Comparison of ENCODE assay signal across 8 cellular contexts in the genomic region with DNA sequence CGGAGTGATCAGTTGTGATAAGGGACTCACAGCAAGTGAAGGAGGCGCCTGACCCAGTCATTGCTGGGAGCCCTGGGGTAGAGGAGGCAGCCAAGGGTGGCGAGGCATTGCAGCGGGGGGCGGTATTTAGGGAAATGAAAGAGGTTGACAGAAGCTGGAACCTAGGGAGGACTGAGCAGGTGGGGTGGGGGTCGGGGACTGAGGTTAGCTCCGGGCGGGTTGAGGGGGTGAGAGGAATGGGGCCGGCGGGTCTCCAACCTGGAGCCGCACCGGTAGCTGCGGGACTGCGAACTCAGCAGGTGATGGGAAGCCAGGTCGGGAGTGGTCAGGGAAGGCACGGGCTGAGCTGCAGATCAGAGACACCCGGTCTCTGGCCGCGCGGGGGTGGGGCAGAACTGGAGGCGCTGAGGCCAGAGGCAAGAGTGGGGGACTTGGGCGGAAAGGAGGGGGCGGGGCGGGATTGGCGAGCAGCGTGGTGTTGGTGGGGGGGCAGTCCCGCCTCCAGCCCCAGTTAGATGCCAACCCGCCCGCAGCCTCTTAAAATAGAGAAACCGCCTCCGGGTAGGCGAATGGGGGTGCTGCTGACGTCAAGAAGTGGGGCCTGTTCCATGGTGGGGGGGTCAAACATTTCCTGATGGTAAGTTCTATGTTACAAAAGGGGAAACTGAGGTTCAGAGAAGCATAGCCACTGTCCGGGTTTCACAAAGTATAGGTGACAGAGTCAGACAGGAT. TPM values are rescaled to one million over a fixed set of nuclear protein-coding genes. Genes with fewer than 3 reads are reported as not detected.
DNase-seq lines count a peak whose midpoint lies in the region; ATAC-seq and TF ChIP-seq lines count a peak whose summit lies in the region.

No MANE protein-coding gene starts in this region.

- TF ChIP-seq CTCF in WTC11 (IDR thresholded peaks at IDR 0.05) (no peak), fibroblast of villous mesenchyme (IDR thresholded peaks at IDR 0.05; ENCODE audit: insufficient read depth, low read depth, low read length) (no peak)

- H3K27me3 Mint-ChIP-seq in activated CD4-positive, alpha-beta T cell treated with anti-CD3 and anti-CD28 coated beads for 36 hours: no peaks in the 10 kb centered on the region
- peaks cover 19% of the 10 kb centered on the region for H3K27me3 Mint-ChIP-seq in WTC11 (ENCODE audit: low read depth)

- peak; percentile 63 for DNase-seq in activated CD4-positive, alpha-beta T cell treated with anti-CD3 and anti-CD28 coated beads for 36 hours
- DNase-seq in activated CD4-positive, alpha-beta T cell treated with anti-CD3 and anti-CD28 coated beads for 1 hour: no peak
- DNase-seq in WTC11 (ENCODE audit: low spot score) (peak; percentile 50), fibroblast of villous mesenchyme (ENCODE audit: low read depth) (no peak), inferior parietal cortex (ENCODE audit: extremely low spot score) (no peak), HK-2 (ENCODE audit: unreplicated experiment) (no peak)

- ATAC-seq in activated CD4-positive, alpha-beta T cell treated with anti-CD3 and anti-CD28 coated beads for 36 hours: peak; percentile 36
- peak; percentile 51 for ATAC-seq in HG03045 (IDR thresholded peaks at IDR 0.05; ENCODE audit: unreplicated experiment)
- ATAC-seq in WTC11: peak; percentile 10

- POLR2A ChIA-PET in activated CD4-positive, alpha-beta T cell treated with anti-CD3 and anti-CD28 coated beads for 36 hours (lab: Charles Lee): no interaction called here
- POLR2A ChIA-PET in WTC11 (lab: Charles Lee): interaction anchor here (0.6 kb wide), 1 partner anchor 333 kb away, joined by 3 read pairs; no protein-coding TSS in a partner anchor

- H3K27me3 ChIP-seq in thymus (ENCODE audit: control insufficient read depth, insufficient read depth): peaks cover 15% of the 10 kb centered on the region

- H3K9me3 Mint-ChIP-seq in activated CD4-positive, alpha-beta T cell treated with anti-CD3 and anti-CD28 coated beads for 36 hours (ENCODE audit: low read depth): no peaks in the 10 kb centered on the region
- no peaks in the 10 kb centered on the region for H3K9me3 Mint-ChIP-seq in WTC11

- CTCF ChIA-PET in activated CD4-positive, alpha-beta T cell treated with anti-CD3 and anti-CD28 coated beads for 36 hours (lab: Charles Lee): interaction anchor here (0.6 to 1.2 kb wide), 4 partner anchors 11 to 240 kb away, joined by 3 to 5 read pairs (median 4); partner anchors contain the start of genes IL12RB1 and RPL18A
- CTCF ChIA-PET in WTC11 (lab: Charles Lee): interaction anchor here (1.1 to 2.5 kb wide), 4 partner anchors 12 to 230 kb away, joined by 3 to 26 read pairs (median 6); no protein-coding TSS in a partner anchor

- H3K9me3 ChIP-seq in thymus (ENCODE audit: control insufficient read depth): no peaks in the 10 kb centered on the region

- intact Hi-C loops in activated CD4-positive, alpha-beta T cell treated with anti-CD3 and anti-CD28 coated beads for 36 hours (cut with DNase I, micrococcal nuclease): no loop called here

- peak overlapping the region; percentile 52 for H3K27ac ChIP-seq in thymus (ENCODE audit: low read depth)

- H3K36me3 ChIP-seq in thymus (ENCODE audit: control insufficient read depth, insufficient read depth): no peaks in the 10 kb centered on the region

- 4% methylated on average over 34 of the region's 34 CpGs for WGBS in thymus

- no peaks in the 10 kb centered on the region for H3K36me3 Mint-ChIP-seq in activated CD4-positive, alpha-beta T cell treated with anti-CD3 and anti-CD28 coated beads for 36 hours (ENCODE audit: low read depth)
- H3K36me3 Mint-ChIP-seq in WTC11: no peaks in the 10 kb centered on the region

- H3K4me3 ChIP-seq in fibroblast of villous mesenchyme (ENCODE audit: low read depth, low read length): peak overlapping the region; percentile 3
- H3K4me3 ChIP-seq in thymus (ENCODE audit: low read length): peak overlapping the region; percentile 29

- H3K4me3 Mint-ChIP-seq in activated CD4-positive, alpha-beta T cell treated with anti-CD3 and anti-CD28 coated beads for 36 hours: peak overlapping the region; percentile 81
- peak overlapping the region; percentile 74 for H3K4me3 Mint-ChIP-seq in WTC11

- peak overlapping the region; percentile 39 for H3K27ac Mint-ChIP-seq in activated CD4-positive, alpha-beta T cell treated with anti-CD3 and anti-CD28 coated beads for 36 hours
- no peak overlapping the region for H3K27ac Mint-ChIP-seq in WTC11

- H3K4me1 ChIP-seq in thymus (ENCODE audit: control insufficient read depth, insufficient read depth, low read length): peaks cover 18% of the 10 kb centered on the region

- H3K4me1 Mint-ChIP-seq in activated CD4-positive, alpha-beta T cell treated with anti-CD3 and anti-CD28 coated beads for 36 hours: peaks cover 28% of the 10 kb centered on the region
- H3K4me1 Mint-ChIP-seq in WTC11: peaks cover 27% of the 10 kb centered on the region

TF ChIP-seq in WTC11, 78 proteins besides CTCF, POLR2A, EP300 and RAD21:
- no peak for TF ChIP-seq HMGA2 (CRISPR knock-in tag; IDR thresholded peaks at IDR 0.05)
- TF ChIP-seq JUN (CRISPR knock-in tag; IDR thresholded peaks at IDR 0.05): no peak
- no peak for TF ChIP-seq STAT6 (CRISPR knock-in tag; conservative IDR thresholded peaks at IDR 0.05; ENCODE audit: low read depth)
- TF ChIP-seq SOX15 (CRISPR knock-in tag; IDR thresholded peaks at IDR 0.05): no peak
TF ChIP-seq in WTC11: peak in this region for 0.

RNA-seq across cellular contexts. Expression of gene MAST3, which starts 1.5 kb away (rescaled TPM):
- total RNA-seq in activated CD4-positive, alpha-beta T cell treated with anti-CD3 and anti-CD28 coated beads for 36 hours: 10 to 100 TPM; 17.4 to 20.1 TPM
- total RNA-seq in WTC11 (2021) (10.8 to 11.5 TPM (median 11.2 TPM) in 3 replicates), fibroblast of villous mesenchyme (1.9 and 3.0 TPM in 2 replicates)
- 8.9 TPM for polyA plus RNA-seq in thymus

RNA-seq across cellular contexts. Expression of gene IL12RB1, which starts 12.3 kb away (rescaled TPM):
- 10 to 100 TPM; 17.2 to 20.0 TPM for total RNA-seq in activated CD4-positive, alpha-beta T cell treated with anti-CD3 and anti-CD28 coated beads for 36 hours
- total RNA-seq in WTC11 (2021) (not detected in 3 replicates), fibroblast of villous mesenchyme (0.64 and 1.3 TPM in 2 replicates)
- polyA plus RNA-seq in thymus: 3.7 TPM

RNA-seq across cellular contexts. Expression of gene PIK3R2, which starts 53.9 kb away (rescaled TPM):
- total RNA-seq in activated CD4-positive, alpha-beta T cell treated with anti-CD3 and anti-CD28 coated beads for 36 hours: 10 to 100 TPM; 18.9 to 20.2 TPM
- total RNA-seq in WTC11 (2021): 51.9 to 56.9 TPM (median 53.8 TPM) in 3 replicates
- total RNA-seq in fibroblast of villous mesenchyme: 30.7 and 30.9 TPM in 2 replicates
- 15.1 TPM for polyA plus RNA-seq in thymus

Comparison
In these comparisons a context has a peak if more than half of its experiments do, and no peak if none do; other contexts are left out.
1. DNase-seq: peak in activated CD4-positive, alpha-beta T cell treated with anti-CD3 and anti-CD28 coated beads for 36 hours (single experiment) and WTC11 (single experiment); none in activated CD4-positive, alpha-beta T cell treated with anti-CD3 and anti-CD28 coated beads for 1 hour (single experiment), fibroblast of villous mesenchyme (single experiment), inferior parietal cortex (single experiment) and HK-2 (single experiment).
2. Peak in every context shown above with its lines, with median percentiles within 50 percentile points of each other: ATAC-seq.